Comparison of ENCODE assay signal across 24 cellular contexts in genomic region chr6:169986171-169986847, GRCh38.
A peak's percentile ranks its signal among the peaks of the same experiment; 100 is the strongest.
DNase-seq lines count a peak whose midpoint lies in the region; ATAC-seq, FAIRE-seq and TF ChIP-seq lines count a peak whose summit lies in the region.
"Had no signal": no experiment of that assay in that cellular context is flagged by ENCODE, and none has a peak within 500 bp of the region (broad histone marks: within the 10 kb centered on the region; RNA-seq: fewer than 3 reads in every experiment).

No MANE protein-coding gene starts in this region.

- H3K4me2 ChIP-seq in H1 (ENCODE audit: insufficient read depth in 1 of 2, low read depth in 2 of 2, low read length in 2 of 2) (no peak overlapping the region), neuronal stem cell (ENCODE audit: insufficient read depth, low read length, poor library complexity, severe bottlenecking) (no peak overlapping the region), PC-9 (no peak overlapping the region)
- H3K4me2 ChIP-seq: BLaER1, GM23338 had no signal

- no TSS peak for BruUV-seq in PC-9 (replicated peaks; lab: Mats Ljungman, UMichigan)

- H2AFZ ChIP-seq in H1 (ENCODE audit: low read length) (no peak overlapping the region), neuronal stem cell (ENCODE audit: low read length) (no peak overlapping the region), PC-9 (no peak overlapping the region)
- H2AFZ ChIP-seq: GM23338 had no signal

- H2BK5ac ChIP-seq in H1 (ENCODE audit: low read depth, low read length) (no peak overlapping the region), neuronal stem cell (ENCODE audit: low read length) (peak overlapping the region; percentile 29)

- H3K27ac ChIP-seq in right atrium auricular region, result no peak overlapping the region
- H3K27ac ChIP-seq in H1 (ENCODE audit: low read depth, low read length), result no peak overlapping the region
- H3K27ac ChIP-seq in neuronal stem cell (replicated peaks; ENCODE audit: low read length), result no peak overlapping the region
- no peak overlapping the region for H3K27ac ChIP-seq in aorta (ENCODE audit: low read depth in 1 of 2, low read length in 2 of 2)
- no peak overlapping the region for H3K27ac ChIP-seq in PC-9
- H3K27ac ChIP-seq: BLaER1, RWPE1, SK-N-MC had no signal

- H4K91ac ChIP-seq in H1 (replicated peaks; ENCODE audit: insufficient read length, low read length) (peak overlapping the region; percentile 15), neuronal stem cell (ENCODE audit: low read depth, low read length, poor library complexity) (peak overlapping the region; percentile 11)

- no peak overlapping the region for H3K18ac ChIP-seq in H1 (ENCODE audit: extremely low read depth, low read length)
- H3K18ac ChIP-seq in neuronal stem cell (ENCODE audit: low read length), result peak overlapping the region; percentile 1

- H3K56ac ChIP-seq in H1 (replicated peaks; ENCODE audit: insufficient read length, low read depth, low read length), result no peak overlapping the region

- TF ChIP-seq POLR2A in H1 (IDR thresholded peaks at IDR 0.05; ENCODE audit: control extremely low read depth in 1 of 2, low read depth in 2 of 2, low read length in 2 of 2), result no peak

- no peak overlapping the region for H4K8ac ChIP-seq in H1 (ENCODE audit: extremely low read depth, insufficient read depth, low read length)
- H4K8ac ChIP-seq in neuronal stem cell (ENCODE audit: low read depth, low read length), result no peak overlapping the region

- H3K14ac ChIP-seq in H1 (ENCODE audit: insufficient read length) (no peak overlapping the region), neuronal stem cell (ENCODE audit: low read length) (peak overlapping the region; percentile 75)

- no peaks in the 10 kb centered on the region for H3K27me3 ChIP-seq in right atrium auricular region
- no peaks in the 10 kb centered on the region for H3K27me3 ChIP-seq in H1 (replicated peaks in 1 of 4; ENCODE audit: control insufficient read depth in 3 of 4, extremely low read depth in 1 of 4, insufficient read depth in 3 of 4, low read length in 3 of 4)
- no peaks in the 10 kb centered on the region for H3K27me3 ChIP-seq in neuronal stem cell (ENCODE audit: control insufficient read depth in 3 of 3, insufficient read depth in 3 of 3, low read depth in 1 of 3, low read length in 3 of 3)
- no peaks in the 10 kb centered on the region for H3K27me3 ChIP-seq in aorta (ENCODE audit: control insufficient read depth in 1 of 2, insufficient read depth in 2 of 2, low read length in 1 of 2)
- H3K27me3 ChIP-seq in PC-9 (ENCODE audit: insufficient read depth, low read depth), result peaks cover 82% of the 10 kb centered on the region
- H3K27me3 ChIP-seq: BLaER1, MG63 had no signal

- H3K4me1 ChIP-seq in right atrium auricular region, result no peaks in the 10 kb centered on the region
- no peaks in the 10 kb centered on the region for H3K4me1 ChIP-seq in H1 (replicated peaks in 1 of 4; ENCODE audit: control insufficient read depth in 3 of 4, insufficient read depth in 4 of 4, low read length in 3 of 4)
- peaks cover 0 to 3% of the 10 kb centered on the region in 2 donors for H3K4me1 ChIP-seq in neuronal stem cell (ENCODE audit: control insufficient read depth in 2 of 2, insufficient read depth in 1 of 2, low read depth in 1 of 2, low read length in 2 of 2)
- H3K4me1 ChIP-seq in aorta (ENCODE audit: control insufficient read depth in 1 of 2, insufficient read depth in 2 of 2, low read length in 2 of 2), result no peaks in the 10 kb centered on the region
- no peaks in the 10 kb centered on the region for H3K4me1 ChIP-seq in PC-9 (replicated peaks; ENCODE audit: insufficient read depth)

- intact Hi-C loops in cardiac septum (cut with DNase I), result no loop called here
- intact Hi-C loops in aorta (cut with DNase I), result no loop called here
- intact Hi-C loops in PC-9 (cut with micrococcal nuclease; ENCODE audit: unreplicated experiment), result no loop called here

- no peaks in the 10 kb centered on the region for H3K36me3 ChIP-seq in right atrium auricular region
- H3K36me3 ChIP-seq in H1 (ENCODE audit: control insufficient read depth in 2 of 4, insufficient read depth in 4 of 4, low read length in 3 of 4), result no peaks in the 10 kb centered on the region; a peak in 1 of 8 replicates
- H3K36me3 ChIP-seq in neuronal stem cell (replicated peaks in 1 of 2; ENCODE audit: control insufficient read depth in 2 of 2, insufficient read depth in 2 of 2, low read length in 2 of 2), result peaks cover 0 to 2% of the 10 kb centered on the region in 2 donors
- no peaks in the 10 kb centered on the region for H3K36me3 ChIP-seq in aorta (ENCODE audit: control insufficient read depth in 1 of 2, insufficient read depth in 2 of 2, low read length in 1 of 2)
- no peaks in the 10 kb centered on the region for H3K36me3 ChIP-seq in PC-9 (ENCODE audit: low read depth)
- H3K36me3 ChIP-seq: BLaER1, MG63 had no signal

- no peak overlapping the region for H2BK12ac ChIP-seq in H1 (ENCODE audit: low read depth, low read length)
- H2BK12ac ChIP-seq in neuronal stem cell (ENCODE audit: low read length), result peak overlapping the region; percentile 63

- H3K4ac ChIP-seq in H1 (replicated peaks; ENCODE audit: insufficient read length, low read depth, low read length) (no peak overlapping the region), neuronal stem cell (ENCODE audit: low read length) (no peak overlapping the region)

- CTCF ChIA-PET in H1 (lab: Charles Lee; ENCODE audit: partially characterized antibody), result interaction anchor here (0.7 to 1.6 kb wide), 3 partner anchors 54 to 292 kb away, joined by 3 to 4 read pairs (median 3); no protein-coding TSS in a partner anchor
- CTCF ChIA-PET in PC-9 (lab: Charles Lee), result no interaction called here

- H3K9me3 ChIP-seq in right atrium auricular region (no peaks in the 10 kb centered on the region), H1 (ENCODE audit: insufficient read depth in 2 of 2, low read depth in 1 of 2, low read length in 1 of 2) (no peaks in the 10 kb centered on the region), neuronal stem cell (replicated peaks in 1 of 2; ENCODE audit: control insufficient read depth in 2 of 2, insufficient read depth in 1 of 2, low read depth in 1 of 2, low read length in 2 of 2) (no peaks in the 10 kb centered on the region), aorta (ENCODE audit: control insufficient read depth, low read length) (no peaks in the 10 kb centered on the region), PC-9 (ENCODE audit: insufficient read depth, low read depth) (no peaks in the 10 kb centered on the region)
- H3K9me3 ChIP-seq: BLaER1, MG63 had no signal

- no peaks in the 10 kb centered on the region; a peak in 1 of 4 replicates for H3K79me2 ChIP-seq in H1 (ENCODE audit: control insufficient read depth in 1 of 2, insufficient read depth in 2 of 2, low read length in 2 of 2)
- H3K79me2 ChIP-seq in PC-9 (ENCODE audit: low read depth), result no peaks in the 10 kb centered on the region

- H3K9ac ChIP-seq in H1 (replicated peaks in 1 of 4; ENCODE audit: extremely low read depth in 1 of 4, low read depth in 3 of 4, low read length in 3 of 4) (no peak overlapping the region), neuronal stem cell (ENCODE audit: low read depth, low read length, poor library complexity) (no peak overlapping the region)
- H3K9ac ChIP-seq: BLaER1 had no signal

- H3F3A ChIP-seq in PC-9 (ENCODE audit: insufficient read depth, low read depth), result no peaks in the 10 kb centered on the region

- no peaks in the 10 kb centered on the region for H3K23me2 ChIP-seq in H1 (ENCODE audit: low read depth, low read length)

- H3K79me1 ChIP-seq in H1 (ENCODE audit: low read depth, low read length), result no peaks in the 10 kb centered on the region
- peaks cover 1% of the 10 kb centered on the region for H3K79me1 ChIP-seq in neuronal stem cell (ENCODE audit: low read depth, low read length)

- H2AK5ac ChIP-seq in H1 (ENCODE audit: low read depth, low read length), result no peak overlapping the region
- peak overlapping the region; percentile 76 for H2AK5ac ChIP-seq in neuronal stem cell (ENCODE audit: low read depth, low read length)

- POLR2A ChIA-PET in H1 (lab: Charles Lee; ENCODE audit: partially characterized antibody) (no interaction called here), PC-9 (lab: Charles Lee; ENCODE audit: unreplicated experiment) (no interaction called here)

- 92% methylated on average over 19 of the region's 30 CpGs; no CpG with 5 or more reads in 1 of the 2 experiments for WGBS in H1 (ENCODE audit: extremely low coverage in 1 of 2, insufficient coverage in 1 of 2, insufficient read length in 1 of 2, insufficient replicate concordance in 2 of 2, low coverage in 1 of 2, low lambda C conversion rate in 2 of 2, missing lambda C conversion rate in 1 of 2), 2 experiments
- WGBS in neuronal stem cell (ENCODE audit: extremely low coverage in 2 of 2, insufficient read length in 2 of 2, insufficient replicate concordance in 1 of 2), 2 donors, result no CpG with 5 or more reads among the region's 30 CpGs
- 94% methylated on average over 30 of the region's 30 CpGs for WGBS in aorta, 2 donors

- H3K4me3 ChIP-seq in right atrium auricular region (no peak overlapping the region), H1 (ENCODE audit: extremely low read depth in 1 of 4, insufficient read depth in 2 of 4, low read depth in 3 of 4, low read length in 4 of 4) (no peak overlapping the region), neuronal stem cell (ENCODE audit: low read length in 2 of 2) (no peak overlapping the region), aorta (ENCODE audit: low read length in 2 of 2) (no peak overlapping the region), PC-9 (no peak overlapping the region)
- H3K4me3 ChIP-seq: BLaER1, GM23338, MG63, SK-N-MC had no signal

- DNase-seq in cardiac septum (ENCODE audit: low spot score) (peak; percentile 63), right atrium auricular region (ENCODE audit: low spot score) (no peak), H1 (ENCODE audit: low read depth in 1 of 2, low spot score in 2 of 2) (no peak), neuronal stem cell (ENCODE audit: low spot score) (no peak), aorta (peak; percentile 46 to 64), NCI-H1092 (lab: John Stamatoyannopoulos, UW) (no peak), PC-9 (no peak)
- DNase-seq: CD4-positive, alpha-beta T cell; HCEC 1CT; IMR-90; KG1; MG63; NCI-H2029 treated with DMSO at 0.1 percent for 48 hours; NCI-H2227 treated with DMSO at 0.1 percent for 48 hours; NCI-H526 treated with DMSO at 0.1 percent for 48 hours; SHP77 treated with DMSO at 0.1 percent for 48 hours had no signal

- no peak overlapping the region for H4K5ac ChIP-seq in H1 (ENCODE audit: insufficient read length, low read depth, low read length)

- no peak overlapping the region for H3K23ac ChIP-seq in H1 (ENCODE audit: insufficient read length)
- H3K23ac ChIP-seq in neuronal stem cell (ENCODE audit: low read depth, low read length, poor library complexity), result no peak overlapping the region

- TF ChIP-seq EP300 in H1 (IDR thresholded peaks at IDR 0.05; ENCODE audit: borderline replicate concordance in 1 of 2, low read depth in 2 of 2, low read length in 2 of 2), result no peak

- no peak overlapping the region for H2BK15ac ChIP-seq in H1 (ENCODE audit: low read length)
- no peak overlapping the region for H2BK15ac ChIP-seq in neuronal stem cell (ENCODE audit: low read length)

- no peaks in the 10 kb centered on the region for H3K9me2 ChIP-seq in PC-9 (ENCODE audit: insufficient read depth)

- H2BK120ac ChIP-seq in H1 (replicated peaks; ENCODE audit: low read depth, low read length), result no peak overlapping the region
- no peak overlapping the region for H2BK120ac ChIP-seq in neuronal stem cell (ENCODE audit: low read depth, low read length)

- FAIRE-seq in H1 (lab: Jason Lieb, UNC), result no peak
- FAIRE-seq: A204.1, D721Med, G401.6 had no signal

- no peak for ATAC-seq in aorta (ENCODE audit: low FRiP score)
- no peak for ATAC-seq in HG03432 (IDR thresholded peaks at IDR 0.05; ENCODE audit: unreplicated experiment)
- ATAC-seq: GM23338 had no signal

- no peak for TF ChIP-seq RAD21 in H1 (IDR thresholded peaks at IDR 0.05 in 1 of 2, conservative IDR thresholded peaks at IDR 0.05 in 1 of 2; ENCODE audit: low read depth in 2 of 2, low read length in 2 of 2)

- H4K20me1 ChIP-seq in H1 (replicated peaks in 1 of 2; ENCODE audit: control insufficient read depth in 1 of 2, insufficient read depth in 2 of 2, low read length in 2 of 2), result peaks cover 0 to 4% of the 10 kb centered on the region in 2 experiments
- H4K20me1 ChIP-seq in PC-9 (ENCODE audit: insufficient read depth), result no peaks in the 10 kb centered on the region
- H4K20me1 ChIP-seq: BLaER1 had no signal

- no peak for TF ChIP-seq CTCF in right atrium auricular region (IDR thresholded peaks at IDR 0.05)
- TF ChIP-seq CTCF in H1 (IDR thresholded peaks at IDR 0.05; ENCODE audit: control extremely low read depth in 1 of 3, insufficient read depth in 1 of 3, low read depth in 1 of 3, low read length in 3 of 3), result no peak
- TF ChIP-seq CTCF in PC-9 (conservative IDR thresholded peaks at IDR 0.05), result no peak

- H2BK20ac ChIP-seq in H1 (ENCODE audit: low read length), result no peak overlapping the region

Comparison
In these comparisons a context has a peak if more than half of its experiments do, and no peak if none do; other contexts are left out.
1. DNase-seq: peak in cardiac septum (single experiment) and aorta (2 of 2); none in right atrium auricular region (single experiment), H1 (0 of 2), neuronal stem cell (single experiment), NCI-H1092 (single experiment) and PC-9 (0 of 2).